8 cellular contexts compared by ENCODE assay signal in genomic region chr15:72722071-72722696, GRCh38. TPM values are rescaled to one million over a fixed set of nuclear protein-coding genes. Genes with fewer than 3 reads are reported as not detected.
A peak's percentile ranks its signal among the peaks of the same experiment; 100 is the strongest.
DNase-seq lines count a peak whose midpoint lies in the region; ATAC-seq and TF ChIP-seq lines count a peak whose summit lies in the region.

No MANE protein-coding gene starts in this region.

- H3K4me3 Mint-ChIP-seq in Calu3 (ENCODE audit: low read depth, unreplicated experiment), result no peak overlapping the region

- peak; percentile 72 for TF ChIP-seq RAD21 in Ishikawa (IDR thresholded peaks at IDR 0.05; ENCODE audit: low read depth)

- no peaks in the 10 kb centered on the region for H3K9me3 Mint-ChIP-seq in Calu3 (ENCODE audit: low read depth, unreplicated experiment)

- H3K27me3 Mint-ChIP-seq in Calu3 (ENCODE audit: unreplicated experiment), result no peaks in the 10 kb centered on the region

- DNase-seq in Calu3 (peak; percentile 74), SHP77 treated with DMSO at 0.1 percent for 48 hours (lab: John Stamatoyannopoulos, UW) (peak; percentile 28), germinal center (ENCODE audit: low spot score) (peak; percentile 26), pons (ENCODE audit: low spot score) (peak; percentile 63), ureter (ENCODE audit: low spot score) (peak; percentile 48)
- DNase-seq in activated effector memory CD4-positive, alpha-beta T cell treated with anti-CD3 and anti-CD28 coated beads, Interleukin-2, amount 50 U/mL, for 16 hours, result peak; percentile 87

- BruUV-seq in Calu3 (replicated peaks; lab: Mats Ljungman, UMichigan), result no TSS peak

- intact Hi-C loops in Calu3 (cut with micrococcal nuclease; ENCODE audit: unreplicated experiment), result loop anchor here (1.0 to 5.0 kb wide), 3 partner anchors 359 to 550 kb away; no protein-coding TSS in a partner anchor

- no peaks in the 10 kb centered on the region for H3K36me3 Mint-ChIP-seq in Calu3 (ENCODE audit: insufficient read depth, unreplicated experiment)

- no peak for TF ChIP-seq EP300 in Ishikawa (IDR thresholded peaks at IDR 0.05; ENCODE audit: borderline replicate concordance)

- CTCF ChIA-PET in Calu3 (lab: Charles Lee), result interaction anchor here (0.6 to 1.5 kb wide), 14 partner anchors 8 to 552 kb away, joined by 3 to 12 read pairs (median 4); no protein-coding TSS in a partner anchor

- ATAC-seq in GM18520 (IDR thresholded peaks at IDR 0.05; ENCODE audit: unreplicated experiment), result no peak

- peak; percentile 84 for TF ChIP-seq CTCF in Calu3 (IDR thresholded peaks at IDR 0.05; ENCODE audit: unreplicated experiment)

- H3K4me1 Mint-ChIP-seq in Calu3 (ENCODE audit: low read depth, unreplicated experiment), result peaks cover 6% of the 10 kb centered on the region

- H3K27ac Mint-ChIP-seq in Calu3 (ENCODE audit: unreplicated experiment), result no peak overlapping the region

TF ChIP-seq in Ishikawa, 13 proteins besides CTCF, POLR2A, EP300 and RAD21:
- TF ChIP-seq REST (IDR thresholded peaks at IDR 0.05; ENCODE audit: low read depth) (no peak), EGR1 (IDR thresholded peaks at IDR 0.05) (no peak), TEAD4 (IDR thresholded peaks at IDR 0.05) (no peak), NFIC (IDR thresholded peaks at IDR 0.05) (no peak), MAX (IDR thresholded peaks at IDR 0.05) (no peak), CREB1 (IDR thresholded peaks at IDR 0.05; ENCODE audit: low read depth) (no peak), TCF12 (IDR thresholded peaks at IDR 0.05; ENCODE audit: low read depth) (no peak), FOXM1 (IDR thresholded peaks at IDR 0.05; ENCODE audit: borderline replicate concordance, low read depth) (no peak), CEBPB (IDR thresholded peaks at IDR 0.05) (no peak), TAF1 (IDR thresholded peaks at IDR 0.05; ENCODE audit: low read depth) (no peak), ZBTB7A (IDR thresholded peaks at IDR 0.05; ENCODE audit: low read depth) (no peak), YY1 (IDR thresholded peaks at IDR 0.05; ENCODE audit: low read depth) (no peak), USF1 (IDR thresholded peaks at IDR 0.05) (no peak)
TF ChIP-seq in Ishikawa: peak in this region for 0.

RNA-seq across cellular contexts. Expression of gene BBS4, which starts 36.2 kb away (rescaled TPM):
- total RNA-seq in Calu3 (2022), result 22.4 and 23.0 TPM in 2 replicates
- 21.7 TPM for total RNA-seq in ureter

RNA-seq across cellular contexts. Expression of gene HIGD2B, which starts 36.2 kb away (rescaled TPM):
- total RNA-seq in Calu3 (2022), result 0.34 TPM in 1 of 2 replicates, not detected in the other
- total RNA-seq in ureter, result not detected

Comparison
In these comparisons a context has a peak if more than half of its experiments do, and no peak if none do; other contexts are left out.
1. DNase-seq: peak in every context shown above with its lines; median percentile 87 in activated effector memory CD4-positive, alpha-beta T cell treated with anti-CD3 and anti-CD28 coated beads, Interleukin-2, amount 50 U/mL, for 16 hours; 74 in Calu3; 63 in pons; 48 in ureter; 28 in SHP77 treated with DMSO at 0.1 percent for 48 hours; 26 in germinal center.